In the genomic region with DNA sequence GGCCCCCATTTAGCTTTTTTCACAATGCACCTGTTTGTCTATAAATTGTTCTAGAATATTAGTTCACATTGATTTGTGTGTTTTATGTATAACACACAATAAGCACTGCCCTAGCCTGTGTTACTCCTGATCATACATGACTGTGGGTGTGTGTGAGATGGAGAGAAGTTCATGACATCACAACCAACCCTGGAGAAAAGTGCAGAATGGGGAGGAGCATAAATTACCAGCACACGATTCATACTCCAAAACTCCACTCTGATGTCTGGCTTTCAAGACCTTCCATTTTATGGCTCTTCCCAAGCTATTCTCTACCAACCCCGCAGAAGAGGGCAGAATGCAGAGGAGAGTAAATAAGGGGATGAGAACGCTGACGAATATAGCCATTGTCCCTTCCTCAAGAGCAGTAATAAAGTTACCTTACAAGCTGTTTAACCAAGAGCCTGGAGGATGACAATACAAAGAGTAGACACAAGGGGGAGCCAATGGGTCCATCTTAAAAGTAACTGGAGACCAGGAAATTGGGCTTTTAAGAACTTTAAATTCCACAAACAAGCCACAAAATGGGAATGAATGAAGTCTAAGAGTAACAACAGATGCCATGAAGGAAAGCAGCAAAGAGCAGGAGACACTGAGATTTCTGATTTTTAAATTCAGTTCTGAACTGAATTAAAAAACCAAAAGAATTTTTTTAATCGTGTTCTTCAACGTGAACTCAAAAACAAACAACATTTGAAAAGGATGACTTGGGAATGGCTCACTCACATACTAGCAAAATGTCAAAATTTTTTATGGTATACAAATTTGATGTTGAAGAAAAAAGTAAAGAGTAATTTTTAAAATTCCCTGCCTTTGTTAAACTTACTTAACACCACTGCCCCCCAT, we compare ENCODE assay signal across 8 cellular contexts.
A peak's percentile ranks its signal among the peaks of the same experiment; 100 is the strongest.
DNase-seq lines count a peak whose midpoint lies in the region; ATAC-seq and TF ChIP-seq lines count a peak whose summit lies in the region.

No MANE protein-coding gene starts in this region.

- no TSS peak for BruUV-seq in OCI-LY7 (replicated peaks; lab: Mats Ljungman, UMichigan)

- CTCF ChIA-PET in OCI-LY7 (lab: Charles Lee; ENCODE audit: unreplicated experiment), result no interaction called here

- H3K79me2 ChIP-seq in OCI-LY7 (ENCODE audit: insufficient read depth, low read depth, low read length), result no peaks in the 10 kb centered on the region

- no peaks in the 10 kb centered on the region for H3K27me3 ChIP-seq in HL-60 (ENCODE audit: insufficient read depth, poor library complexity, severe bottlenecking)

- intact Hi-C loops in natural killer cell (cut with micrococcal nuclease), result no loop called here
- intact Hi-C loops in OCI-LY7 (cut with micrococcal nuclease; ENCODE audit: unreplicated experiment), result loop anchor here (1.0 kb wide), 1 partner anchor 20 kb away; no protein-coding TSS in a partner anchor

- H3K27ac ChIP-seq in HL-60 (replicated peaks), result no peak overlapping the region
- H3K27ac ChIP-seq in OCI-LY7 (ENCODE audit: low read depth, low read length, poor library complexity, severe bottlenecking), result no peak overlapping the region

- no peak overlapping the region for H3K4me2 ChIP-seq in OCI-LY7 (ENCODE audit: low read length)

- H4K20me1 ChIP-seq in OCI-LY7 (ENCODE audit: insufficient read depth, low read length), result no peaks in the 10 kb centered on the region

- TF ChIP-seq CTCF in natural killer cell (IDR thresholded peaks at IDR 0.05) (peak; percentile 41), HL-60 (IDR thresholded peaks at IDR 0.05; ENCODE audit: insufficient read depth, low read length) (peak; percentile 66), OCI-LY7 (conservative IDR thresholded peaks at IDR 0.05; ENCODE audit: low read length) (peak; percentile 84), chondrocyte (IDR thresholded peaks at IDR 0.05) (peak; percentile 91)

- H3K4me1 ChIP-seq in OCI-LY7 (ENCODE audit: insufficient read depth, low read length, poor library complexity, severe bottlenecking), result no peaks in the 10 kb centered on the region

- POLR2A ChIA-PET in OCI-LY7 (lab: Charles Lee), result interaction anchor here (1.1 kb wide), 1 partner anchor 95 kb away, joined by 3 read pairs; no protein-coding TSS in a partner anchor

- H3K9me3 Mint-ChIP-seq in natural killer cell, result no peaks in the 10 kb centered on the region
- no peaks in the 10 kb centered on the region for H3K9me3 Mint-ChIP-seq in natural killer cell treated with Interleukin-12 subunit alpha and Interleukin-12 subunit beta and Interleukin-15 and Interleukin-18, amount 100 ng/mL, for 72 hours
- no peaks in the 10 kb centered on the region for H3K9me3 Mint-ChIP-seq in chondrocyte (ENCODE audit: low read depth)

- H3K4me1 Mint-ChIP-seq in natural killer cell, result no peaks in the 10 kb centered on the region
- no peaks in the 10 kb centered on the region for H3K4me1 Mint-ChIP-seq in natural killer cell treated with Interleukin-12 subunit alpha and Interleukin-12 subunit beta and Interleukin-15 and Interleukin-18, amount 100 ng/mL, for 72 hours (ENCODE audit: low read depth in 2 of 2)
- peaks cover 10% of the 10 kb centered on the region for H3K4me1 Mint-ChIP-seq in chondrocyte (ENCODE audit: low read depth)

- H3K4me3 ChIP-seq in HL-60 (replicated peaks; ENCODE audit: insufficient read depth, low read length) (no peak overlapping the region), OCI-LY7 (ENCODE audit: low read depth, low read length, poor library complexity, severe bottlenecking) (no peak overlapping the region)

- no peak overlapping the region; the same call in 1 of the 2 replicates for H2AFZ ChIP-seq in OCI-LY7 (ENCODE audit: low read length)

- H3K36me3 Mint-ChIP-seq in natural killer cell (no peaks in the 10 kb centered on the region), chondrocyte (ENCODE audit: low read depth) (no peaks in the 10 kb centered on the region)
- H3K36me3 Mint-ChIP-seq in natural killer cell treated with Interleukin-12 subunit alpha and Interleukin-12 subunit beta and Interleukin-15 and Interleukin-18, amount 100 ng/mL, for 72 hours, result no peaks in the 10 kb centered on the region

- no peaks in the 10 kb centered on the region for H3K9me2 ChIP-seq in OCI-LY7 (ENCODE audit: insufficient read depth, low read length)

- H3K27ac Mint-ChIP-seq in natural killer cell (no peak overlapping the region), chondrocyte (ENCODE audit: unreplicated experiment) (no peak overlapping the region)
- no peak overlapping the region for H3K27ac Mint-ChIP-seq in natural killer cell treated with Interleukin-12 subunit alpha and Interleukin-12 subunit beta and Interleukin-15 and Interleukin-18, amount 100 ng/mL, for 72 hours

- ATAC-seq in natural killer cell, result peak in 1 of 3 donors; percentile 53
- ATAC-seq in natural killer cell treated with Interleukin-12 subunit alpha and Interleukin-12 subunit beta and Interleukin-15 and Interleukin-18, amount 100 ng/mL, for 72 hours, result no peak
- ATAC-seq in GM21390 (IDR thresholded peaks at IDR 0.05; ENCODE audit: unreplicated experiment), result no peak
- no peak for ATAC-seq in GM18520 (IDR thresholded peaks at IDR 0.05; ENCODE audit: unreplicated experiment)

- DNase-seq in natural killer cell (no peak), HL-60 (ENCODE audit: low read depth in 1 of 2, low spot score in 1 of 2) (peak in 1 of 2 experiments; percentile 24), OCI-LY7 (ENCODE audit: low spot score) (peak; percentile 59), chondrocyte (ENCODE audit: low spot score) (no peak), lung microvascular endothelial cell (ENCODE audit: low read depth in 2 of 2) (peak; percentile 70 to 71)
- no peak for DNase-seq in natural killer cell treated with Interleukin-12 subunit alpha and Interleukin-12 subunit beta and Interleukin-15 and Interleukin-18, amount 100 ng/mL, for 72 hours (ENCODE audit: low spot score)

- H3K4me3 Mint-ChIP-seq in natural killer cell, result no peak overlapping the region
- no peak overlapping the region for H3K4me3 Mint-ChIP-seq in natural killer cell treated with Interleukin-12 subunit alpha and Interleukin-12 subunit beta and Interleukin-15 and Interleukin-18, amount 100 ng/mL, for 72 hours
- H3K4me3 Mint-ChIP-seq in chondrocyte (ENCODE audit: unreplicated experiment), result no peak overlapping the region

- no peaks in the 10 kb centered on the region for H3K36me3 ChIP-seq in OCI-LY7 (ENCODE audit: insufficient read depth, low read length)

- H3K27me3 Mint-ChIP-seq in natural killer cell (ENCODE audit: low read depth in 2 of 2) (peaks cover 2 to 20% of the 10 kb centered on the region in 2 donors), chondrocyte (ENCODE audit: low read depth) (no peaks in the 10 kb centered on the region)
- peaks cover 22 to 23% of the 10 kb centered on the region in 2 donors for H3K27me3 Mint-ChIP-seq in natural killer cell treated with Interleukin-12 subunit alpha and Interleukin-12 subunit beta and Interleukin-15 and Interleukin-18, amount 100 ng/mL, for 72 hours

- H3K9me3 ChIP-seq in OCI-LY7 (ENCODE audit: low read length), result no peaks in the 10 kb centered on the region

Comparison
In these comparisons a context has a peak if more than half of its experiments do, and no peak if none do; other contexts are left out.
1. DNase-seq: peak in OCI-LY7 (single experiment) and lung microvascular endothelial cell (2 of 2); none in natural killer cell (single experiment), natural killer cell treated with Interleukin-12 subunit alpha and Interleukin-12 subunit beta and Interleukin-15 and Interleukin-18, amount 100 ng/mL, for 72 hours (single experiment) and chondrocyte (single experiment).
2. CTCF ChIP-seq: peak in every context shown above with its lines; median percentile 91 in chondrocyte; 84 in OCI-LY7; 66 in HL-60; 41 in natural killer cell.